19 cellular contexts compared by ENCODE assay signal in the genomic region with DNA sequence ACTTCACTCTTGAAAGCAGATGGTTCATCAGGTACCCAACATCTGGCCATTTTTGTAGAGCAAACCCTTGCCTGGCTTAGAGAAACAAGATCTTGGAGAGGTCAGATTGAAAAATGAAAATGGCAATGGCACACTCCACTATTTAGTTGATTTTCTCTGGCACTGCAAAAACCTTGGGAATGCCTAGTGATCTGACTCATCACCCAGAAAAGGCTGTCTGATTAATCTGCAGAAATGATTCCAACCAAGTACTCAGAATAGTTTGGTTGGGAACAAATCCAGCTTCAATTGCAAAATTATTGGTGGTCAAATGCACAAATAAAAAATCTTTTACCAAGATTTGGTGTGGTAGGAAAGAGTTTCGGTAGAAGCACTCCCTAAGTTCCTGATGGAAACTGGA.
DNase-seq lines count a peak whose midpoint lies in the region; ATAC-seq, FAIRE-seq and TF ChIP-seq lines count a peak whose summit lies in the region.
"Had no signal": no experiment of that assay in that cellular context is flagged by ENCODE, and none has a peak within 500 bp of the region (broad histone marks: within the 10 kb centered on the region; RNA-seq: fewer than 3 reads in every experiment).

No MANE protein-coding gene starts in this region.

- in situ Hi-C loops in IMR-90 (cut with MboI; ENCODE audit: low sequenced_read_pairs) = loop anchor here (25.0 kb wide), 1 partner anchor 788 kb away; no protein-coding TSS in a partner anchor

- H3K4me3 ChIP-seq in AG10803 (ENCODE audit: low read length) = no peak overlapping the region
- H3K4me3 ChIP-seq in IMR-90 (ENCODE audit: insufficient read depth, low read depth, low read length) = no peak overlapping the region
- no peak overlapping the region for H3K4me3 ChIP-seq in bronchial epithelial cell (ENCODE audit: low read depth, low read length)
- H3K4me3 ChIP-seq in Peyer's patch = no peak overlapping the region
- no peak overlapping the region for H3K4me3 ChIP-seq in smooth muscle cell
- H3K4me3 ChIP-seq: uterus had no signal

- intact Hi-C loops in IMR-90 (cut with micrococcal nuclease) = no loop called here

- H3K9me1 ChIP-seq in IMR-90 (ENCODE audit: insufficient read depth, low read length) = peaks cover 8% of the 10 kb centered on the region; the same call in 1 of the 2 replicates

- WGBS in IMR-90 (ENCODE audit: extremely low coverage in 2 of 2, insufficient read length in 1 of 2), 2 experiments = no CpG with 5 or more reads among the region's 1 CpG
- 89% methylated on average over 1 of the region's 1 CpG for WGBS in smooth muscle cell (ENCODE audit: low lambda C conversion rate)

- H2BK20ac ChIP-seq in IMR-90 (ENCODE audit: low read depth, low read length) = no peak overlapping the region

- H4K5ac ChIP-seq in IMR-90 (ENCODE audit: low read depth, low read length) = no peak overlapping the region

- no peaks in the 10 kb centered on the region for H3K36me3 ChIP-seq in IMR-90 (ENCODE audit: control insufficient read depth, insufficient read depth, low read length)
- H3K36me3 ChIP-seq in bronchial epithelial cell (ENCODE audit: control insufficient read depth, insufficient read depth, low read length) = no peaks in the 10 kb centered on the region
- H3K36me3 ChIP-seq in Peyer's patch = no peaks in the 10 kb centered on the region
- no peaks in the 10 kb centered on the region for H3K36me3 ChIP-seq in smooth muscle cell (ENCODE audit: low read depth)
- H3K36me3 ChIP-seq: uterus, WERI-Rb-1 had no signal

- peaks cover 10% of the 10 kb centered on the region for H3K4me1 ChIP-seq in IMR-90 (ENCODE audit: control insufficient read depth, insufficient read depth, low read length)
- no peaks in the 10 kb centered on the region for H3K4me1 ChIP-seq in Peyer's patch
- no peaks in the 10 kb centered on the region for H3K4me1 ChIP-seq in smooth muscle cell (ENCODE audit: low read depth)
- H3K4me1 ChIP-seq: uterus had no signal

- no peaks in the 10 kb centered on the region for H3K9me3 Mint-ChIP-seq in activated naive CD4-positive, alpha-beta T cell treated with anti-CD3 and anti-CD28 coated beads, Interleukin-2, amount 50 U/mL, for 72 hours
- H3K9me3 Mint-ChIP-seq: stimulated activated effector memory CD8-positive, alpha-beta T cell treated with anti-CD3 and anti-CD28 coated beads, Interleukin-12 subunit alpha, Interleukin-12 subunit beta, amount 100 ng/mL, for 72 hours had no signal

- H4K8ac ChIP-seq in IMR-90 (ENCODE audit: low read depth in 2 of 2, low read length in 2 of 2) = no peak overlapping the region

- H3K79me1 ChIP-seq in IMR-90 (ENCODE audit: low read depth in 1 of 2, low read length in 2 of 2) = no peaks in the 10 kb centered on the region

- no peak overlapping the region for H2AFZ ChIP-seq in IMR-90 (replicated peaks; ENCODE audit: low read length, poor library complexity)
- H2AFZ ChIP-seq in smooth muscle cell (ENCODE audit: low read depth) = no peak overlapping the region

- H2BK120ac ChIP-seq in IMR-90 (ENCODE audit: low read depth, low read length) = no peak overlapping the region

- H3K36me3 Mint-ChIP-seq in activated naive CD4-positive, alpha-beta T cell treated with anti-CD3 and anti-CD28 coated beads, Interleukin-2, amount 50 U/mL, for 72 hours = no peaks in the 10 kb centered on the region
- H3K36me3 Mint-ChIP-seq: stimulated activated effector memory CD8-positive, alpha-beta T cell treated with anti-CD3 and anti-CD28 coated beads, Interleukin-12 subunit alpha, Interleukin-12 subunit beta, amount 100 ng/mL, for 72 hours had no signal

- H2AK5ac ChIP-seq in IMR-90 (ENCODE audit: low read depth, low read length) = no peak overlapping the region

- POLR2A ChIA-PET in IMR-90 (lab: Charles Lee; ENCODE audit: unreplicated experiment) = no interaction called here

- H4K20me1 ChIP-seq in IMR-90 (ENCODE audit: insufficient read depth, low read length) (no peaks in the 10 kb centered on the region), smooth muscle cell (ENCODE audit: low read depth) (no peaks in the 10 kb centered on the region)

- H3K14ac ChIP-seq in IMR-90 (replicated peaks; ENCODE audit: low read depth, low read length) = 0 out of 2 replicates have a peak overlapping the region, but pooled peaks have one; percentile 16

- H2AK9ac ChIP-seq in IMR-90 (replicated peaks; ENCODE audit: low read depth, low read length, poor library complexity) = no peak overlapping the region

- peak overlapping the region; percentile 11 for H2BK5ac ChIP-seq in IMR-90 (ENCODE audit: low read depth, low read length, poor library complexity, severe bottlenecking)

- peak overlapping the region; percentile 20; the same call in 1 of the 2 replicates for H3K4me2 ChIP-seq in IMR-90 (ENCODE audit: low read depth, low read length)
- no peak overlapping the region for H3K4me2 ChIP-seq in smooth muscle cell

- CTCF ChIA-PET in IMR-90 (lab: Yijun Ruan, JAX) = no interaction called here

- no peaks in the 10 kb centered on the region for H3K9me3 ChIP-seq in IMR-90 (ENCODE audit: control insufficient read depth, insufficient read depth, low read length)
- H3K9me3 ChIP-seq in Peyer's patch = no peaks in the 10 kb centered on the region
- no peaks in the 10 kb centered on the region for H3K9me3 ChIP-seq in smooth muscle cell (replicated peaks; ENCODE audit: low read depth)
- H3K9me3 ChIP-seq: uterus had no signal

- DNase-seq in AG10803 (ENCODE audit: low read depth) (peak; percentile 93), IMR-90 (peak; percentile 85), bronchial epithelial cell (ENCODE audit: low read depth) (peak; percentile 32), non-pigmented ciliary epithelial cell (ENCODE audit: low read depth) (peak; percentile 10), Peyer's patch (no peak), smooth muscle cell (lab: John Stamatoyannopoulos, UW; ENCODE audit: unreplicated experiment) (no peak)
- no peak for DNase-seq in activated naive CD4-positive, alpha-beta T cell treated with anti-CD3 and anti-CD28 coated beads, Interleukin-2, amount 50 U/mL, for 72 hours (ENCODE audit: low spot score in 2 of 2)
- DNase-seq: GOT3; NCI-H2081; stimulated activated CD4-positive, alpha-beta T cell treated with anti-CD3 and anti-CD28 coated beads, Interleukin-4, amount 100 ng/mL, for 24 hours; SW 1271; uterus; WERI-Rb-1 had no signal

- dilution Hi-C loops in IMR-90 (cut with HindIII; ENCODE audit: low sequenced_read_pairs, unreplicated experiment) = no loop called here

- H3K23ac ChIP-seq in IMR-90 (ENCODE audit: low read depth, low read length) = no peak overlapping the region

- ATAC-seq in IMR-90 (ENCODE audit: low read depth) (peak; percentile 77), GM19397 (IDR thresholded peaks at IDR 0.05; ENCODE audit: unreplicated experiment) (no peak)
- ATAC-seq in activated naive CD4-positive, alpha-beta T cell treated with anti-CD3 and anti-CD28 coated beads, Interleukin-2, amount 50 U/mL, for 72 hours = no peak
- ATAC-seq: stimulated activated effector memory CD8-positive, alpha-beta T cell treated with anti-CD3 and anti-CD28 coated beads, Interleukin-12 subunit alpha, Interleukin-12 subunit beta, amount 100 ng/mL, for 72 hours had no signal

- no peak for TF ChIP-seq RAD21 in IMR-90 (IDR thresholded peaks at IDR 0.05; ENCODE audit: low read length)

- TF ChIP-seq POLR2A in IMR-90 (IDR thresholded peaks at IDR 0.05; ENCODE audit: low read depth, low read length) (no peak), Peyer's patch (IDR thresholded peaks at IDR 0.05) (no peak)

- H3K27me3 ChIP-seq in IMR-90 (ENCODE audit: control insufficient read depth, insufficient read depth, low read length) (no peaks in the 10 kb centered on the region), bronchial epithelial cell (ENCODE audit: control insufficient read depth, insufficient read depth, low read length) (no peaks in the 10 kb centered on the region), Peyer's patch (no peaks in the 10 kb centered on the region), smooth muscle cell (ENCODE audit: low read depth) (no peaks in the 10 kb centered on the region)
- H3K27me3 ChIP-seq: uterus had no signal

- FAIRE-seq in bronchial epithelial cell (lab: Jason Lieb, UNC) = no peak
- FAIRE-seq: frontal cortex, GM19239, islet of Langerhans had no signal

- no peak overlapping the region for H4K91ac ChIP-seq in IMR-90 (ENCODE audit: insufficient read depth, low read depth, low read length)

- peak overlapping the region; percentile 38; the same call in 1 of the 2 replicates for H3K18ac ChIP-seq in IMR-90 (ENCODE audit: low read depth, low read length)

- no TSS peak for BruUV-seq in IMR-90 (replicated peaks; lab: Mats Ljungman, UMichigan)

- H3K56ac ChIP-seq in IMR-90 (ENCODE audit: extremely low read depth, insufficient read depth, low read length) = no peak overlapping the region

- H3F3A ChIP-seq in smooth muscle cell (ENCODE audit: low read depth) = no peaks in the 10 kb centered on the region

- H3K79me2 ChIP-seq in smooth muscle cell (ENCODE audit: low read depth) = no peaks in the 10 kb centered on the region

- H3K27ac Mint-ChIP-seq in activated naive CD4-positive, alpha-beta T cell treated with anti-CD3 and anti-CD28 coated beads, Interleukin-2, amount 50 U/mL, for 72 hours = no peak overlapping the region
- H3K27ac Mint-ChIP-seq: stimulated activated effector memory CD8-positive, alpha-beta T cell treated with anti-CD3 and anti-CD28 coated beads, Interleukin-12 subunit alpha, Interleukin-12 subunit beta, amount 100 ng/mL, for 72 hours had no signal

- no peak overlapping the region for H3K4ac ChIP-seq in IMR-90 (ENCODE audit: low read depth, low read length)

- H3K27ac ChIP-seq in IMR-90 (ENCODE audit: insufficient read depth, low read length) (no peak overlapping the region), Peyer's patch (no peak overlapping the region), smooth muscle cell (ENCODE audit: low read depth) (no peak overlapping the region)
- H3K27ac ChIP-seq: C4-2B, uterus, WERI-Rb-1 had no signal

- no peak overlapping the region for H3K9ac ChIP-seq in IMR-90 (ENCODE audit: low read depth, low read length)
- no peak overlapping the region for H3K9ac ChIP-seq in smooth muscle cell (ENCODE audit: low read depth)

- no peak for TF ChIP-seq CTCF in AG10803 (conservative IDR thresholded peaks at IDR 0.05; ENCODE audit: low read length)
- TF ChIP-seq CTCF in IMR-90 (conservative IDR thresholded peaks at IDR 0.05; ENCODE audit: low read depth, low read length) = no peak
- no peak for TF ChIP-seq CTCF in bronchial epithelial cell (IDR thresholded peaks at IDR 0.05; ENCODE audit: insufficient read depth, low read length, severe bottlenecking)
- no peak for TF ChIP-seq CTCF in Peyer's patch (IDR thresholded peaks at IDR 0.05)
- no peak for TF ChIP-seq CTCF in smooth muscle cell (IDR thresholded peaks at IDR 0.05; ENCODE audit: borderline replicate concordance, insufficient read depth, poor library complexity, severe bottlenecking)

- H2BK15ac ChIP-seq in IMR-90 (ENCODE audit: low read depth, low read length) = no peak overlapping the region

TF ChIP-seq in IMR-90, 13 proteins besides CTCF, POLR2A, EP300 and RAD21 (continues in another document):
- TF ChIP-seq RFX5 (IDR thresholded peaks at IDR 0.05; ENCODE audit: low read depth, low read length) (no peak), CEBPB (IDR thresholded peaks at IDR 0.05; ENCODE audit: low read depth, low read length) (peak; percentile 74), MAZ (IDR thresholded peaks at IDR 0.05; ENCODE audit: borderline replicate concordance, low read depth, low read length) (no peak), NFE2L2 (IDR thresholded peaks at IDR 0.05; ENCODE audit: low read depth, low read length) (no peak), MAFK (IDR thresholded peaks at IDR 0.05; ENCODE audit: low read depth, low read length) (peak; percentile 52)

Comparison
In these comparisons a context has a peak if more than half of its experiments do, and no peak if none do; other contexts are left out.
1. DNase-seq: peak in AG10803 (single experiment), IMR-90 (single experiment), bronchial epithelial cell (single experiment) and non-pigmented ciliary epithelial cell (single experiment); none in activated naive CD4-positive, alpha-beta T cell treated with anti-CD3 and anti-CD28 coated beads, Interleukin-2, amount 50 U/mL, for 72 hours (0 of 2), Peyer's patch (0 of 3) and smooth muscle cell (single experiment).